In the genomic region with DNA sequence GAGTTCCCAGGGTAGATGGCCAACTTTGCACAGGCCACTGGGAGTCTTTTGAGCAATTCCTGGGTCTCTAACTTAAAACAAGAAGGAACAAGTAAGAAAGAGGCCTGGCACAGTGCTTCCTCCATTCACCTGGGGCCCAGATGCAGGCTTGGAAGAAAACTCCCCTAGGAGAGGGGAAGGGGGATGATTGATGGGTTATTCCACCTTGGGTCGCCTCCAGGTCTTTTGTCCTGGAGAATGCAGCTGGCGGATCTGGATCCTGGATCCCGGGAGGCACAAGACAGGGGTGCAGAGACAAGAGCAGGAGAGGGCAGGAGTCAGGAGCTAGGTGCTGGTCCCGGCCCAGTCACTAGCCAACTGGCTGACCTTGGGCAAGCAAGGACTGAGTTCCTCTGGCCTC, we compare ENCODE assay signal across 34 cellular contexts.
"Had no signal": no experiment of that assay in that cellular context is flagged by ENCODE, and none has a peak within 500 bp of the region (broad histone marks: within the 10 kb centered on the region; RNA-seq: fewer than 3 reads in every experiment).

No MANE protein-coding gene starts in this region.

- H3K36me3 ChIP-seq: adrenal gland, brain microvascular endothelial cell, breast epithelium had no signal

- FAIRE-seq: astrocyte, TTC549 had no signal

- H3K27me3 ChIP-seq: adrenal gland, body of pancreas, brain microvascular endothelial cell, breast epithelium had no signal

- H3K4me1 ChIP-seq: adrenal gland, body of pancreas, breast epithelium had no signal

- H3K9me3 ChIP-seq: adrenal gland, body of pancreas, breast epithelium had no signal

- H3K36me3 Mint-ChIP-seq: activated CD4-positive, alpha-beta memory T cell treated with anti-CD3 and anti-CD28 coated beads for 36 hours; activated CD8-positive, alpha-beta memory T cell treated with anti-CD3 and anti-CD28 coated beads, Interleukin-2, amount 10 ng/mL, durations not matched to agents 7 days and 5 days; activated naive CD4-positive, alpha-beta T cell treated with anti-CD3 and anti-CD28 coated beads, Interleukin-2, amount 50 U/mL, for 72 hours; activated naive CD8-positive, alpha-beta T cell treated with anti-CD3 and anti-CD28 coated beads for 36 hours had no signal

- ATAC-seq: activated CD8-positive, alpha-beta memory T cell treated with anti-CD3 and anti-CD28 coated beads, Interleukin-2, amount 10 ng/mL, durations not matched to agents 7 days and 5 days; activated CD8-positive, alpha-beta T cell treated with anti-CD3 and anti-CD28 coated beads for 36 hours; activated naive CD4-positive, alpha-beta T cell treated with anti-CD3 and anti-CD28 coated beads, Interleukin-2, amount 50 U/mL, for 72 hours; body of pancreas had no signal

- H3K4me1 Mint-ChIP-seq: activated B cell treated with CpG ODN at 0.5 μM for 24 hours; activated CD4-positive, alpha-beta T cell treated with anti-CD3 and anti-CD28 coated beads, Interleukin-2, amount 10 ng/mL, durations not matched to agents 24 days and 14 days; activated CD8-positive, alpha-beta memory T cell treated with anti-CD3 and anti-CD28 coated beads, Interleukin-2, amount 10 ng/mL, durations not matched to agents 7 days and 5 days; activated naive CD8-positive, alpha-beta T cell treated with anti-CD3 and anti-CD28 coated beads for 36 hours had no signal

- H3K4me3 Mint-ChIP-seq: activated B cell treated with CpG ODN at 0.5 μM for 24 hours; activated CD4-positive, alpha-beta memory T cell treated with anti-CD3 and anti-CD28 coated beads for 36 hours; activated CD4-positive, alpha-beta T cell treated with anti-CD3 and anti-CD28 coated beads, Interleukin-2, amount 10 ng/mL, durations not matched to agents 24 days and 14 days; activated CD8-positive, alpha-beta memory T cell treated with anti-CD3 and anti-CD28 coated beads, Interleukin-2, amount 10 ng/mL, durations not matched to agents 7 days and 5 days; activated CD8-positive, alpha-beta T cell treated with anti-CD3 and anti-CD28 coated beads for 36 hours; activated naive CD8-positive, alpha-beta T cell treated with anti-CD3 and anti-CD28 coated beads for 36 hours; activated T-cell treated with anti-CD3 and anti-CD28 coated beads, Interleukin-2, amount 50 U/mL, for 24 hours; T-helper 1 cell treated with Interleukin-12 subunit alpha and Interleukin-12 subunit beta and Interleukin-4 antibody, amounts not matched to agents 30 μg/mL and 1 μg/mL, for 36 hours; T-helper 2 cell treated with Interferon-gamma antibody and Interleukin-4, amounts not matched to agents 5 μg/mL and 100 μg/mL, for 36 hours had no signal

- DNase-seq: activated B cell treated with CpG ODN at 0.5 μM for 24 hours; activated CD4-positive, alpha-beta memory T cell treated with anti-CD3 and anti-CD28 coated beads for 36 hours; activated CD4-positive, alpha-beta T cell treated with anti-CD3 and anti-CD28 coated beads for 4 hours; activated CD4-positive, alpha-beta T cell treated with anti-CD3 and anti-CD28 coated beads, Interleukin-2, amount 10 ng/mL, durations not matched to agents 24 days and 14 days; activated CD4-positive, alpha-beta T cell treated with anti-CD3 and anti-CD28 coated beads, Interleukin-2, amount 50 U/mL, for 1 hour; activated CD4-positive, alpha-beta T cell treated with anti-CD3 and anti-CD28 coated beads, Interleukin-2, amount 50 U/mL, for 4 hours; activated CD4-positive, CD25-positive, alpha-beta regulatory T cell treated with anti-CD3 and anti-CD28 coated beads, Interleukin-2, amount 50 U/mL, for 72 hours; activated CD8-positive, alpha-beta memory T cell treated with anti-CD3 and anti-CD28 coated beads, Interleukin-2, amount 10 ng/mL, durations not matched to agents 7 days and 5 days; activated CD8-positive, alpha-beta memory T cell treated with anti-CD3 and anti-CD28 coated beads, Interleukin-2, amount 50 U/mL, for 48 hours; activated CD8-positive, alpha-beta T cell treated with anti-CD3 and anti-CD28 coated beads for 36 hours; activated effector memory CD4-positive, alpha-beta T cell treated with Interleukin-2 at 50 U/mL for 16 hours; activated gamma-delta T cell; activated naive CD4-positive, alpha-beta T cell treated with anti-CD3 and anti-CD28 coated beads, Interleukin-2, amount 50 U/mL, for 16 hours; activated naive CD4-positive, alpha-beta T cell treated with Interleukin-2 at 50 U/mL for 16 hours; activated naive CD8-positive, alpha-beta T cell treated with anti-CD3 and anti-CD28 coated beads for 36 hours; activated T-cell treated with anti-CD3 and anti-CD28 coated beads, Interleukin-2, amount 50 U/mL, for 24 hours; activated T-cell treated with anti-CD3 and anti-CD28 coated beads, Interleukin-2, amount 50 U/mL, for 48 hours; adrenal gland; amniotic stem cell; aorta; body of pancreas; brain microvascular endothelial cell; central memory CD4-positive, alpha-beta T cell; T-helper 1 cell; T-helper 2 cell; T-helper 9 cell had no signal

- H3K27ac ChIP-seq: adrenal gland, body of pancreas, brain microvascular endothelial cell, breast epithelium, VCaP had no signal

- H3K9me3 Mint-ChIP-seq: activated B cell treated with CpG ODN at 0.5 μM for 24 hours; activated CD4-positive, alpha-beta memory T cell treated with anti-CD3 and anti-CD28 coated beads for 36 hours; activated CD4-positive, alpha-beta T cell treated with anti-CD3 and anti-CD28 coated beads, Interleukin-2, amount 10 ng/mL, durations not matched to agents 24 days and 14 days; activated CD8-positive, alpha-beta T cell treated with anti-CD3 and anti-CD28 coated beads for 36 hours; activated naive CD4-positive, alpha-beta T cell treated with anti-CD3 and anti-CD28 coated beads, Interleukin-2, amount 50 U/mL, for 72 hours; activated naive CD8-positive, alpha-beta T cell treated with anti-CD3 and anti-CD28 coated beads for 36 hours; activated T-cell treated with anti-CD3 and anti-CD28 coated beads, Interleukin-2, amount 50 U/mL, for 24 hours; activated T-helper 2 cell treated with anti-CD3 and anti-CD28 coated beads, Interferon-gamma antibody, Interleukin-2, Interleukin-4, amounts not matched to agents 10 μg/mL and 5 μg/mL and 100 μg/mL, durations not matched to agents 14 hours and 24 hours and 36 hours; T-helper 1 cell treated with Interleukin-12 subunit alpha and Interleukin-12 subunit beta and Interleukin-4 antibody, amounts not matched to agents 30 μg/mL and 1 μg/mL, for 36 hours; T-helper 2 cell treated with Interferon-gamma antibody and Interleukin-4, amounts not matched to agents 5 μg/mL and 100 μg/mL, for 36 hours had no signal

- H3K27ac Mint-ChIP-seq: activated B cell treated with CpG ODN at 0.5 μM for 24 hours; activated CD4-positive, alpha-beta memory T cell treated with anti-CD3 and anti-CD28 coated beads for 36 hours; activated CD4-positive, alpha-beta T cell treated with anti-CD3 and anti-CD28 coated beads, Interleukin-2, amount 10 ng/mL, durations not matched to agents 24 days and 14 days; activated CD8-positive, alpha-beta memory T cell treated with anti-CD3 and anti-CD28 coated beads, Interleukin-2, amount 10 ng/mL, durations not matched to agents 7 days and 5 days; activated CD8-positive, alpha-beta T cell treated with anti-CD3 and anti-CD28 coated beads for 36 hours; activated naive CD4-positive, alpha-beta T cell treated with anti-CD3 and anti-CD28 coated beads, Interleukin-2, amount 50 U/mL, for 72 hours; activated naive CD8-positive, alpha-beta T cell treated with anti-CD3 and anti-CD28 coated beads for 36 hours; activated T-cell treated with anti-CD3 and anti-CD28 coated beads, Interleukin-2, amount 50 U/mL, for 24 hours; activated T-helper 2 cell treated with anti-CD3 and anti-CD28 coated beads, Interferon-gamma antibody, Interleukin-2, Interleukin-4, amounts not matched to agents 10 μg/mL and 5 μg/mL and 100 μg/mL, durations not matched to agents 14 hours and 24 hours and 36 hours; T-helper 1 cell treated with Interleukin-12 subunit alpha and Interleukin-12 subunit beta and Interleukin-4 antibody, amounts not matched to agents 30 μg/mL and 1 μg/mL, for 36 hours; T-helper 2 cell treated with Interferon-gamma antibody and Interleukin-4, amounts not matched to agents 5 μg/mL and 100 μg/mL, for 36 hours had no signal

- H3K4me3 ChIP-seq: adrenal gland, body of pancreas, breast epithelium had no signal
